In the genomic region with DNA sequence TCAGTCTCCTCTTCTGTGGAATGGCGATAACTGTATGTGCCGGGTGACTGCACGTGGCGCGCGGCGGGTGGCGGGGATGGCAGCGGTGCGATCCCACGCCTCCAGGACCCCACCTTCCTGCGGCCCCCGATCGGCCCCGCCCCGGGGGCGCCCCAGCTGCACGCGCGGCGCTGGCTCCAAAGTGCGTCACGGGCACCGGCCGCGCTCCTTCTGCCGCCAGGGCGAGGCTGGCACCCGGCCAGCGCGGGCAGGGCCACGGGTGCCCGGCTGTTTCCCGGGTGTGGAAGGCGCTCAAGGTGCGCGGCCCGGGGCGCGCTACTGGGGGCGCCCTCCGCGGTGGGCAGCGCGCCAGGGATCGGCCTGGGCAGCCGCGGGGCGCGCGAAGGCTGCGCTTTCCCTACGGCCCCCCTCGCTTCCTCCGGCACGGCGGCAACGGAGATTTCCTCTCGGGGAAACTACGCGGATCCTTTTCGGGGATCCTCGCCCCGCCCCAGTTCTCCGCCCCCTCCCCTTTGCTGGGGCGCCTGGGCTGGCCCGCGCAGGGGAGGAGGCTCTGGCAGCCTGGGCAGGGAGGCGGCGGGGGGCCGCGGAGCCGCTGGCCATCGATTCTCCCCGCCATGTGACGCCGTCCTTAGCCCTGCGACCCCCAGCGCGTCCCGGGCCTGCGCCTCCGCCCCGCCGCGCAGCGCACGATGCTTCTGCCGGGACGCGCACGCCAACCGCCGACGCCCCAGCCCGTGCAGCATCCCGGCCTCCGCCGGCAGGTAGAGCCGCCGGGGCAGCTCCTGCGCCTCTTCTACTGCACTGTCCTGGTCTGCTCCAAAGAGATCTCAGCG, we compare ENCODE assay signal across 8 cellular contexts. TPM values are rescaled to one million over a fixed set of nuclear protein-coding genes. Genes with fewer than 3 reads are reported as not detected.
DNase-seq lines count a peak whose midpoint lies in the region; ATAC-seq and TF ChIP-seq lines count a peak whose summit lies in the region.

EVA1C (plus strand) TSS at position 545 of the 836 bp plus-strand sequence; CDS start at position 693, 148 bp downstream.

- no peaks in the 10 kb centered on the region for H3K36me3 Mint-ChIP-seq in activated CD8-positive, alpha-beta T cell treated with anti-CD3 and anti-CD28 coated beads, Interleukin-2, amount 10 ng/mL, durations not matched to agents 7 days and 5 days (ENCODE audit: low read depth)

- intact Hi-C loops in lower lobe of right lung (cut with DNase I): no loop called here

- peak within 1 kb of the TSS; percentile 91 for H3K4me3 Mint-ChIP-seq in activated CD8-positive, alpha-beta T cell treated with anti-CD3 and anti-CD28 coated beads, Interleukin-2, amount 10 ng/mL, durations not matched to agents 7 days and 5 days

- H3K4me1 ChIP-seq in BLaER1 treated with 17β-estradiol and CSF1 and Interleukin-3, amounts not matched to agents 10 nM and 100 nM: peaks cover 9 to 16% (median 11%) of the 10 kb centered on the region in 10 experiments; a peak in 15 of 20 replicates
- H3K4me1 ChIP-seq in ectodermal cell (ENCODE audit: control insufficient read depth, insufficient read depth, low read length) (peaks cover 22% of the 10 kb centered on the region), lower lobe of right lung (peaks cover 52% of the 10 kb centered on the region)

- peaks cover 55 to 80% (median 71%) of the 10 kb centered on the region in 11 experiments for H3K27me3 ChIP-seq in BLaER1 treated with 17β-estradiol and CSF1 and Interleukin-3, amounts not matched to agents 10 nM and 100 nM
- peaks cover 59% of the 10 kb centered on the region for H3K27me3 ChIP-seq in ectodermal cell (ENCODE audit: control insufficient read depth, insufficient read depth, low read length, poor library complexity, severe bottlenecking)
- H3K27me3 ChIP-seq in lower lobe of right lung (ENCODE audit: low read depth): no peaks in the 10 kb centered on the region

- CTCF ChIA-PET in activated CD8-positive, alpha-beta T cell treated with anti-CD3 and anti-CD28 coated beads, Interleukin-2, amount 10 ng/mL, durations not matched to agents 7 days and 5 days (lab: Charles Lee): interaction anchor here (0.5 to 2.0 kb wide), 5 partner anchors 13 to 189 kb away, joined by 3 to 10 read pairs (median 4); no protein-coding TSS in a partner anchor

- peak within 1 kb of the TSS; percentile 94 for H3K27ac Mint-ChIP-seq in activated CD8-positive, alpha-beta T cell treated with anti-CD3 and anti-CD28 coated beads, Interleukin-2, amount 10 ng/mL, durations not matched to agents 7 days and 5 days

- no peaks in the 10 kb centered on the region for H3K27me3 Mint-ChIP-seq in activated CD8-positive, alpha-beta T cell treated with anti-CD3 and anti-CD28 coated beads, Interleukin-2, amount 10 ng/mL, durations not matched to agents 7 days and 5 days (ENCODE audit: low read depth)

- peak within 1 kb of the TSS; percentile 75 to 93 (median 86) for H3K4me2 ChIP-seq in BLaER1 treated with 17β-estradiol and CSF1 and Interleukin-3, amounts not matched to agents 10 nM and 100 nM

- H3K27ac ChIP-seq in BLaER1 treated with 17β-estradiol and CSF1 and Interleukin-3, amounts not matched to agents 10 nM and 100 nM: no peak within 1 kb of the TSS
- H3K27ac ChIP-seq in ectodermal cell (ENCODE audit: insufficient read depth, low read depth, low read length, poor library complexity, severe bottlenecking) (no peak within 1 kb of the TSS), lower lobe of right lung (peak within 1 kb of the TSS; percentile 99)

- H3K4me3 ChIP-seq in BLaER1 treated with 17β-estradiol and CSF1 and Interleukin-3, amounts not matched to agents 10 nM and 100 nM: peak within 1 kb of the TSS; percentile 49 to 71 (median 58)
- H3K4me3 ChIP-seq in ectodermal cell (ENCODE audit: insufficient read depth, low read depth, low read length) (peak within 1 kb of the TSS; percentile 32), lower lobe of right lung (peak within 1 kb of the TSS; percentile 73)

- H3K4me1 Mint-ChIP-seq in activated CD8-positive, alpha-beta T cell treated with anti-CD3 and anti-CD28 coated beads, Interleukin-2, amount 10 ng/mL, durations not matched to agents 7 days and 5 days (ENCODE audit: low read depth): peaks cover 25% of the 10 kb centered on the region

- H3K9ac ChIP-seq in BLaER1 treated with 17β-estradiol and CSF1 and Interleukin-3, amounts not matched to agents 10 nM and 100 nM: peak within 1 kb of the TSS in 6 of 11 experiments; percentile 6 to 43 (median 25); a peak in 7 of 22 replicates

- ATAC-seq in activated CD8-positive, alpha-beta T cell treated with anti-CD3 and anti-CD28 coated beads, Interleukin-2, amount 10 ng/mL, durations not matched to agents 7 days and 5 days: peak; percentile 68
- ATAC-seq in lower lobe of right lung (peak; percentile 83 to 84), HG03442 (IDR thresholded peaks at IDR 0.05; ENCODE audit: unreplicated experiment) (no peak)

- WGBS in ectodermal cell, 2 experiments: 1% methylated on average over 103 of the region's 103 CpGs

- POLR2A ChIA-PET in activated CD8-positive, alpha-beta T cell treated with anti-CD3 and anti-CD28 coated beads, Interleukin-2, amount 10 ng/mL, durations not matched to agents 7 days and 5 days (lab: Charles Lee): interaction anchor here (0.7 to 1.0 kb wide), 2 partner anchors 17 to 157 kb away, joined by 3 to 6 read pairs; no protein-coding TSS in a partner anchor

- TF ChIP-seq CTCF in lower lobe of right lung (IDR thresholded peaks at IDR 0.05): no peak

- no peaks in the 10 kb centered on the region for H3K9me3 Mint-ChIP-seq in activated CD8-positive, alpha-beta T cell treated with anti-CD3 and anti-CD28 coated beads, Interleukin-2, amount 10 ng/mL, durations not matched to agents 7 days and 5 days (ENCODE audit: insufficient read depth)

- no peaks in the 10 kb centered on the region; a peak in 1 of 22 replicates for H3K9me3 ChIP-seq in BLaER1 treated with 17β-estradiol and CSF1 and Interleukin-3, amounts not matched to agents 10 nM and 100 nM (replicated peaks in 1 of 11)
- H3K9me3 ChIP-seq in ectodermal cell (ENCODE audit: control insufficient read depth, low read length): no peaks in the 10 kb centered on the region
- H3K9me3 ChIP-seq in lower lobe of right lung: no peaks in the 10 kb centered on the region

- H3K36me3 ChIP-seq in BLaER1 treated with 17β-estradiol and CSF1 and Interleukin-3, amounts not matched to agents 10 nM and 100 nM: no peaks in the 10 kb centered on the region
- no peaks in the 10 kb centered on the region for H3K36me3 ChIP-seq in ectodermal cell (ENCODE audit: control insufficient read depth, insufficient read depth, low read length)
- peaks cover 15% of the 10 kb centered on the region for H3K36me3 ChIP-seq in lower lobe of right lung

- peak; percentile 40 for DNase-seq in NCI-H146 (lab: John Stamatoyannopoulos, UW)
- peak; percentile 62 for DNase-seq in activated CD8-positive, alpha-beta T cell treated with anti-CD3 and anti-CD28 coated beads, Interleukin-2, amount 10 ng/mL, durations not matched to agents 7 days and 5 days
- DNase-seq in lower lobe of right lung: peak; percentile 83
- peak; percentile 74 to 83 for DNase-seq in stimulated activated CD4-positive, alpha-beta T cell treated with anti-CD3 and anti-CD28 coated beads, Interleukin-4, amount 100 ng/mL, for 4 hours
- DNase-seq in SIG-M5 (lab: John Stamatoyannopoulos, UW): no peak

- H4K20me1 ChIP-seq in BLaER1 treated with 17β-estradiol and CSF1 and Interleukin-3, amounts not matched to agents 10 nM and 100 nM: peaks cover 0 to 28% (median 5%) of the 10 kb centered on the region in 11 experiments; a peak in 8 of 22 replicates

RNA-seq across cellular contexts. Expression of gene EVA1C, which starts in this region (rescaled TPM):
- total RNA-seq in activated CD8-positive, alpha-beta T cell treated with anti-CD3 and anti-CD28 coated beads, Interleukin-2, amount 10 ng/mL, durations not matched to agents 7 days and 5 days: 1 to 10 TPM; 3.0 to 3.5 TPM
- 2.8 TPM for polyA plus RNA-seq in ectodermal cell (2013, experiment 1 of 4)
- 0.59 TPM for polyA plus RNA-seq in ectodermal cell (2013, experiment 2 of 4)
- polyA plus RNA-seq in ectodermal cell (2013, experiment 3 of 4): not detected
- polyA plus RNA-seq in ectodermal cell (2013, experiment 4 of 4): 0.85 TPM
- total RNA-seq in lower lobe of right lung: 31.8 TPM
